ENCODE assay signal across 16 cellular contexts in genomic region chr11:36347384-36347906, GRCh38.
"Had no signal": no experiment of that assay in that cellular context is flagged by ENCODE, and none has a peak within 500 bp of the region (broad histone marks: within the 10 kb centered on the region; RNA-seq: fewer than 3 reads in every experiment).

No MANE protein-coding gene starts in this region.

- H3K4me3 Mint-ChIP-seq: activated CD8-positive, alpha-beta memory T cell treated with anti-CD3 and anti-CD28 coated beads, Interleukin-2, amount 10 ng/mL, durations not matched to agents 7 days and 5 days; activated naive CD4-positive, alpha-beta T cell treated with anti-CD3 and anti-CD28 coated beads, Interleukin-2, amount 10 ng/mL, durations not matched to agents 7 days and 5 days; memory B cell; nephron progenitor cell had no signal

- DNase-seq: activated CD4-positive, alpha-beta T cell treated with anti-CD3 and anti-CD28 coated beads for 4 hours; activated CD8-positive, alpha-beta memory T cell treated with anti-CD3 and anti-CD28 coated beads, Interleukin-2, amount 10 ng/mL, durations not matched to agents 7 days and 5 days; activated naive CD4-positive, alpha-beta T cell treated with anti-CD3 and anti-CD28 coated beads, Interleukin-2, amount 10 ng/mL, durations not matched to agents 7 days and 5 days; caudate nucleus; effector memory CD4-positive, alpha-beta T cell; kidney; left ventricle myocardium inferior; nephron progenitor cell; psoas muscle; right lobe of liver; stimulated activated naive CD4-positive, alpha-beta T cell treated with Interleukin-2 at 50 U/mL for 16 hours; T-helper 1 cell; testis; upper lobe of right lung had no signal

- H3K27ac Mint-ChIP-seq: activated CD8-positive, alpha-beta memory T cell treated with anti-CD3 and anti-CD28 coated beads, Interleukin-2, amount 10 ng/mL, durations not matched to agents 7 days and 5 days; activated naive CD4-positive, alpha-beta T cell treated with anti-CD3 and anti-CD28 coated beads, Interleukin-2, amount 10 ng/mL, durations not matched to agents 7 days and 5 days; memory B cell; nephron progenitor cell had no signal

- H3K36me3 Mint-ChIP-seq: activated CD8-positive, alpha-beta memory T cell treated with anti-CD3 and anti-CD28 coated beads, Interleukin-2, amount 10 ng/mL, durations not matched to agents 7 days and 5 days; activated naive CD4-positive, alpha-beta T cell treated with anti-CD3 and anti-CD28 coated beads, Interleukin-2, amount 10 ng/mL, durations not matched to agents 7 days and 5 days; memory B cell had no signal

- H3K9me3 Mint-ChIP-seq: activated naive CD4-positive, alpha-beta T cell treated with anti-CD3 and anti-CD28 coated beads, Interleukin-2, amount 10 ng/mL, durations not matched to agents 7 days and 5 days; memory B cell; nephron progenitor cell had no signal

- ATAC-seq: activated CD8-positive, alpha-beta memory T cell treated with anti-CD3 and anti-CD28 coated beads, Interleukin-2, amount 10 ng/mL, durations not matched to agents 7 days and 5 days; gastroesophageal sphincter; psoas muscle; right lobe of liver; upper lobe of right lung had no signal
